21 cellular contexts compared by ENCODE assay signal in genomic region chr19:32364040-32364439, GRCh38. TPM values are rescaled to one million over a fixed set of nuclear protein-coding genes. Genes with fewer than 3 reads are reported as not detected.
DNase-seq lines count a peak whose midpoint lies in the region; ATAC-seq, FAIRE-seq and TF ChIP-seq lines count a peak whose summit lies in the region.
"Had no signal": no experiment of that assay in that cellular context is flagged by ENCODE, and none has a peak within 500 bp of the region (broad histone marks: within the 10 kb centered on the region; RNA-seq: fewer than 3 reads in every experiment).

No MANE protein-coding gene starts in this region.

- no peak for TF ChIP-seq RAD21 in HepG2 (CRISPR knock-in tag; IDR thresholded peaks at IDR 0.05)

- H3K4me3 ChIP-seq in HepG2 (replicated peaks in 1 of 3; ENCODE audit: insufficient read depth in 1 of 3, low read depth in 2 of 3, low read length in 3 of 3) (no peak overlapping the region), stomach (no peak overlapping the region)
- H3K4me3 ChIP-seq: neural progenitor cell had no signal

- no peak overlapping the region for H3K27ac Mint-ChIP-seq in CD14-positive monocyte
- no peak overlapping the region for H3K27ac Mint-ChIP-seq in CD4-positive, alpha-beta T cell
- H3K27ac Mint-ChIP-seq: neural progenitor cell had no signal

- peaks cover 6% of the 10 kb centered on the region for H3K4me1 Mint-ChIP-seq in CD14-positive monocyte
- H3K4me1 Mint-ChIP-seq in CD4-positive, alpha-beta T cell (ENCODE audit: low read depth): peaks cover 88% of the 10 kb centered on the region
- H3K4me1 Mint-ChIP-seq: neural progenitor cell had no signal

- no peaks in the 10 kb centered on the region for H4K20me1 ChIP-seq in HepG2 (ENCODE audit: insufficient read depth, low read length)

- ATAC-seq in HepG2 (no peak), omental fat pad (ENCODE audit: low FRiP score) (no peak)
- ATAC-seq in CD4-positive, alpha-beta T cell (ENCODE audit: poor library complexity): no peak
- ATAC-seq: activated CD4-positive, CD25-positive, alpha-beta regulatory T cell treated with anti-CD3 and anti-CD28 coated beads, Interleukin-2, amount 50 U/mL, for 24 hours had no signal

- BruUV-seq in HepG2 (replicated peaks; lab: Mats Ljungman, UMichigan): no TSS peak

- H3K9me3 ChIP-seq in HepG2 (ENCODE audit: low read length) (no peaks in the 10 kb centered on the region), stomach (no peaks in the 10 kb centered on the region)
- no peaks in the 10 kb centered on the region for H3K9me3 ChIP-seq in CD4-positive, alpha-beta T cell (ENCODE audit: control insufficient read depth, low read length)

- H3K27ac ChIP-seq in C4-2B: peak overlapping the region; percentile 76
- H3K27ac ChIP-seq in caudate nucleus (ENCODE audit: low read depth, low read length): peak overlapping the region; percentile 95
- H3K27ac ChIP-seq in HepG2 (ENCODE audit: extremely low read length, insufficient read depth, low read length): peak overlapping the region; percentile 70
- H3K27ac ChIP-seq in stomach: peak overlapping the region; percentile 60 to 80 (median 75)
- H3K27ac ChIP-seq in CD4-positive, alpha-beta T cell (ENCODE audit: low read depth, low read length): no peak overlapping the region
- H3K27ac ChIP-seq: HL-60, neural progenitor cell had no signal

- 91% methylated on average over 1 of the region's 1 CpG for WGBS in HepG2 (ENCODE audit: low lambda C conversion rate)
- 88 to 98% (median 96%) methylated on average over 1 of the region's 1 CpG for WGBS in stomach, 5 donors

- H3K36me3 Mint-ChIP-seq in CD14-positive monocyte: peaks cover 7 to 53% of the 10 kb centered on the region in 2 donors
- H3K36me3 Mint-ChIP-seq in CD4-positive, alpha-beta T cell (ENCODE audit: low read depth): peaks cover 98% of the 10 kb centered on the region

- TF ChIP-seq EP300 in HepG2 (IDR thresholded peaks at IDR 0.05; ENCODE audit: low read depth in 2 of 2, low read length in 2 of 2) (no peak), HepG2 (CRISPR knock-in tag; IDR thresholded peaks at IDR 0.05; ENCODE audit: borderline replicate concordance) (no peak), stomach (IDR thresholded peaks at IDR 0.05) (no peak)

- intact Hi-C loops in HepG2 (cut with micrococcal nuclease; ENCODE audit: unreplicated experiment): no loop called here
- intact Hi-C loops in stomach (cut with DNase I; ENCODE audit: low total_unique reads): no loop called here
- intact Hi-C loops in CD14-positive monocyte (cut with micrococcal nuclease): no loop called here
- intact Hi-C loops in CD4-positive, alpha-beta T cell (cut with DNase I, micrococcal nuclease): loop anchor here in 1 of 2 experiments (5.0 kb wide), 1 partner anchor 1192 kb away; no protein-coding TSS in a partner anchor

- no peak overlapping the region for H3K4me2 ChIP-seq in HepG2 (ENCODE audit: low read depth, low read length)
- H3K4me2 ChIP-seq: neural progenitor cell had no signal

- H2AFZ ChIP-seq in HepG2 (ENCODE audit: low read length): no peak overlapping the region
- H2AFZ ChIP-seq: neural progenitor cell had no signal

- no peak for TF ChIP-seq POLR2A in HepG2 (IDR thresholded peaks at IDR 0.05; ENCODE audit: insufficient read depth in 1 of 2, low read depth in 2 of 2, low read length in 2 of 2)
- TF ChIP-seq POLR2A in stomach (IDR thresholded peaks at IDR 0.05): no peak

- H3K9ac ChIP-seq in HepG2 (ENCODE audit: insufficient read depth, low read depth, low read length): 0 out of 2 replicates have a peak overlapping the region, but pooled peaks have one; percentile 18
- H3K9ac ChIP-seq: neural progenitor cell had no signal

- no peaks in the 10 kb centered on the region for H3K27me3 ChIP-seq in HepG2 (ENCODE audit: control insufficient read depth in 1 of 2, insufficient read depth in 2 of 2, low read length in 2 of 2)
- no peaks in the 10 kb centered on the region for H3K27me3 ChIP-seq in stomach
- no peaks in the 10 kb centered on the region for H3K27me3 ChIP-seq in CD4-positive, alpha-beta T cell (ENCODE audit: control insufficient read depth, insufficient read depth, low read length)
- H3K27me3 ChIP-seq: neural progenitor cell had no signal

- H3K79me2 ChIP-seq in HepG2 (ENCODE audit: insufficient read depth, low read length): peaks cover 52% of the 10 kb centered on the region

- H3K4me3 Mint-ChIP-seq in CD14-positive monocyte: peak overlapping the region in 1 of 2 donors; percentile 83
- H3K4me3 Mint-ChIP-seq in CD4-positive, alpha-beta T cell: no peak overlapping the region
- H3K4me3 Mint-ChIP-seq: neural progenitor cell had no signal

- peaks cover 59% of the 10 kb centered on the region for H3K4me1 ChIP-seq in HepG2 (ENCODE audit: insufficient read depth, low read length)
- H3K4me1 ChIP-seq in stomach: peaks cover 21 to 57% (median 39%) of the 10 kb centered on the region in 4 donors
- H3K4me1 ChIP-seq: neural progenitor cell had no signal

- H3K27me3 Mint-ChIP-seq in CD14-positive monocyte (ENCODE audit: low read depth in 3 of 3): peaks cover 96 to 98% (median 96%) of the 10 kb centered on the region in 3 donors
- H3K27me3 Mint-ChIP-seq in CD4-positive, alpha-beta T cell: no peaks in the 10 kb centered on the region
- H3K27me3 Mint-ChIP-seq: CD4-positive, alpha-beta memory T cell had no signal

- CTCF ChIA-PET in HepG2 (lab: Yijun Ruan, JAX; ENCODE audit: low intra/inter-chr PET ratio, low total read pairs): no interaction called here
- CTCF ChIA-PET in CD4-positive, alpha-beta T cell (lab: Charles Lee): no interaction called here

- POLR2A ChIA-PET in HepG2 (lab: Yijun Ruan, JAX): interaction anchor here (1.3 to 2.9 kb wide), 5 partner anchors 10 to 42 kb away, joined by 7 to 26 read pairs (median 15); partner anchors contain the start of genes DPY19L3 and ZNF507
- POLR2A ChIA-PET in CD4-positive, alpha-beta T cell (lab: Charles Lee): no interaction called here

- no peak for TF ChIP-seq CTCF in C4-2B (conservative IDR thresholded peaks at IDR 0.05)
- TF ChIP-seq CTCF in HepG2 (CRISPR knock-in tag; IDR thresholded peaks at IDR 0.05): no peak
- no peak for TF ChIP-seq CTCF in stomach (IDR thresholded peaks at IDR 0.05)
- TF ChIP-seq CTCF in CD14-positive monocyte (IDR thresholded peaks at IDR 0.05): no peak
- no peak for TF ChIP-seq CTCF in omental fat pad (IDR thresholded peaks at IDR 0.05)
- no peak for TF ChIP-seq CTCF in CD4-positive, alpha-beta T cell (IDR thresholded peaks at IDR 0.05)

- H3K9me3 Mint-ChIP-seq in CD14-positive monocyte: peaks cover 0 to 28% (median 8%) of the 10 kb centered on the region in 7 donors
- H3K9me3 Mint-ChIP-seq in CD4-positive, alpha-beta T cell: no peaks in the 10 kb centered on the region
- H3K9me3 Mint-ChIP-seq: CD4-positive, alpha-beta memory T cell; neural progenitor cell had no signal

- FAIRE-seq in HepG2 (lab: Jason Lieb, UNC): no peak
- FAIRE-seq: frontal cortex, H54, small intestine had no signal

- in situ Hi-C loops in HepG2 (cut with HindIII; ENCODE audit: extremely low pct_ligation_motif_present, low pct_unique_long_range_greater_than_20kb): no loop called here

- DNase-seq in caudate nucleus (lab: John Stamatoyannopoulos, UW) (no peak), HepG2 (ENCODE audit: low spot score) (no peak), stomach (no peak), HUDEP-2 (lab: John Stamatoyannopoulos, UW; ENCODE audit: unreplicated experiment in 76 of 76) (no peak), CD14-positive monocyte (ENCODE audit: low spot score) (no peak), omental fat pad (ENCODE audit: low spot score) (no peak)
- DNase-seq in CD4-positive, alpha-beta T cell: no peak
- DNase-seq: CD4-positive, alpha-beta memory T cell; MV-4-11; NCI-H2081; NCI-H524; SHP77 treated with DMSO at 0.1 percent for 48 hours; small intestine; stimulated activated CD4-positive, alpha-beta T cell treated with anti-CD3 and anti-CD28 coated beads, Interleukin-4, amount 100 ng/mL, for 24 hours; T-helper 2 cell had no signal

- peaks cover 6 to 55% of the 10 kb centered on the region in 2 experiments; a peak in 4 of 5 replicates for H3K36me3 ChIP-seq in HepG2 (replicated peaks in 1 of 2; ENCODE audit: control insufficient read depth in 1 of 2, insufficient read depth in 2 of 2, low read length in 2 of 2)
- peaks cover 9 to 77% (median 56%) of the 10 kb centered on the region in 4 donors for H3K36me3 ChIP-seq in stomach

RNA-seq across cellular contexts. Expression of gene ZNF507, which starts 18.6 kb away (rescaled TPM):
- total RNA-seq in HepG2 (2016; rRNA removed; fragmentation: Illumina TruSeq; extraction: Trizol) (7.3 and 16.4 TPM in 2 replicates), stomach (10 to 100 TPM; 14.0 to 76.5 (median 42.2) TPM), omental fat pad (10 to 100 TPM; 12.2 to 29.6 (median 16.1) TPM)
- 1.8 TPM in 2 replicates for total RNA-seq in HepG2 (2016; cell fraction: cytosol; rRNA removed; fragmentation: Illumina TruSeq; extraction: Trizol; ENCODE audit: low read depth)
- total RNA-seq in HepG2 (2016; cell fraction: insoluble cytoplasmic fraction; rRNA removed; fragmentation: Illumina TruSeq; extraction: Trizol): 6.3 and 13.8 TPM in 2 replicates
- 5.9 and 7.7 TPM in 2 replicates for total RNA-seq in HepG2 (2016; cell fraction: membrane; rRNA removed; fragmentation: Illumina TruSeq; extraction: Trizol)
- total RNA-seq in HepG2 (2016; cell fraction: nucleus; rRNA removed; fragmentation: Illumina TruSeq; extraction: Trizol): 17.9 and 18.0 TPM in 2 replicates
- polyA plus RNA-seq in HepG2 (2011; rRNA removed) (9.3 and 10.9 TPM in 2 replicates), stomach (1 to 10 TPM; 2.8 to 5.0 (median 3.2) TPM), CD14-positive monocyte (under 1 TPM; 0.08 to 0.10 TPM)
- 4.4 and 7.4 TPM in 2 replicates for polyA plus RNA-seq in HepG2 (2011; cell fraction: cytosol; rRNA removed)
- polyA plus RNA-seq in HepG2 (2011; cell fraction: nucleus; rRNA removed): 9.6 and 11.6 TPM in 2 replicates
- polyA plus RNA-seq in HepG2 (2012): 8.5 and 10.8 TPM in 2 replicates
- 0.23 and 0.26 TPM in 2 replicates for polyA plus RNA-seq in HepG2 (2016; cell fraction: cytosol; fragmentation: Illumina TruSeq; extraction: Trizol; ENCODE audit: low read depth)
- 12.0 TPM in 2 replicates for polyA plus RNA-seq in HepG2 (2016; cell fraction: insoluble cytoplasmic fraction; fragmentation: Illumina TruSeq; extraction: Trizol; ENCODE audit: low read depth)
- polyA plus RNA-seq in HepG2 (2016; cell fraction: membrane; fragmentation: Illumina TruSeq; extraction: Trizol; ENCODE audit: low read depth): 1.4 and 1.5 TPM in 2 replicates
- polyA plus RNA-seq in HepG2 (2016; cell fraction: nucleus; fragmentation: Illumina TruSeq; extraction: Trizol; ENCODE audit: insufficient read depth, low read depth): 20.3 and 21.4 TPM in 2 replicates
- 8.0 and 18.6 TPM in 2 replicates for polyA minus RNA-seq in HepG2 (2011; rRNA and poly(A)+ RNA removed; ENCODE audit: low replicate concordance)
- polyA minus RNA-seq in HepG2 (2011; cell fraction: cytosol; rRNA and poly(A)+ RNA removed): 8.3 and 12.6 TPM in 2 replicates
- 38.0 and 39.0 TPM in 2 replicates for polyA minus RNA-seq in HepG2 (2011; cell fraction: nucleus; rRNA and poly(A)+ RNA removed)
- total RNA-seq in CD4-positive, alpha-beta T cell: 10 to 100 TPM; 30.4 to 31.3 TPM

RNA-seq across cellular contexts. Expression of gene DPY19L3, which starts 41.5 kb away (rescaled TPM):
- total RNA-seq in HepG2 (2016; rRNA removed; fragmentation: Illumina TruSeq; extraction: Trizol): 9.8 and 25.2 TPM in 2 replicates
- 1.6 and 2.4 TPM in 2 replicates for total RNA-seq in HepG2 (2016; cell fraction: cytosol; rRNA removed; fragmentation: Illumina TruSeq; extraction: Trizol; ENCODE audit: low read depth)
- total RNA-seq in HepG2 (2016; cell fraction: insoluble cytoplasmic fraction; rRNA removed; fragmentation: Illumina TruSeq; extraction: Trizol): 11.2 and 21.8 TPM in 2 replicates
- total RNA-seq in HepG2 (2016; cell fraction: membrane; rRNA removed; fragmentation: Illumina TruSeq; extraction: Trizol): 5.2 and 5.7 TPM in 2 replicates
- 53.6 and 61.6 TPM in 2 replicates for total RNA-seq in HepG2 (2016; cell fraction: nucleus; rRNA removed; fragmentation: Illumina TruSeq; extraction: Trizol)
- 21.6 and 22.9 TPM in 2 replicates for polyA plus RNA-seq in HepG2 (2011; rRNA removed)
- polyA plus RNA-seq in HepG2 (2011; cell fraction: cytosol; rRNA removed): 14.4 and 15.5 TPM in 2 replicates
- polyA plus RNA-seq in HepG2 (2011; cell fraction: nucleus; rRNA removed): 117 and 122 TPM in 2 replicates
- polyA plus RNA-seq in HepG2 (2012): 15.6 and 16.7 TPM in 2 replicates
- polyA plus RNA-seq in HepG2 (2016; cell fraction: cytosol; fragmentation: Illumina TruSeq; extraction: Trizol; ENCODE audit: low read depth): 0.78 and 0.86 TPM in 2 replicates
- 7.6 and 8.8 TPM in 2 replicates for polyA plus RNA-seq in HepG2 (2016; cell fraction: insoluble cytoplasmic fraction; fragmentation: Illumina TruSeq; extraction: Trizol; ENCODE audit: low read depth)
- polyA plus RNA-seq in HepG2 (2016; cell fraction: membrane; fragmentation: Illumina TruSeq; extraction: Trizol; ENCODE audit: low read depth): 3.2 and 3.3 TPM in 2 replicates
- 60.1 and 76.3 TPM in 2 replicates for polyA plus RNA-seq in HepG2 (2016; cell fraction: nucleus; fragmentation: Illumina TruSeq; extraction: Trizol; ENCODE audit: insufficient read depth, low read depth)
- 25.0 and 30.6 TPM in 2 replicates for polyA minus RNA-seq in HepG2 (2011; rRNA and poly(A)+ RNA removed; ENCODE audit: low replicate concordance)
- 22.8 and 24.8 TPM in 2 replicates for polyA minus RNA-seq in HepG2 (2011; cell fraction: cytosol; rRNA and poly(A)+ RNA removed)
- polyA minus RNA-seq in HepG2 (2011; cell fraction: nucleus; rRNA and poly(A)+ RNA removed): 128 and 146 TPM in 2 replicates
- total RNA-seq in stomach: 10 to 100 TPM; 10.7 to 79.4 (median 41.3) TPM
- polyA plus RNA-seq in stomach: 1 to 10 TPM; 2.1 to 4.2 (median 3.2) TPM
- polyA plus RNA-seq in CD14-positive monocyte: 1 to 10 TPM; 6.5 to 7.7 TPM
- total RNA-seq in omental fat pad: 10 to 100 TPM; 20.8 to 43.8 (median 34.7) TPM
- total RNA-seq in CD4-positive, alpha-beta T cell: 1 to 10 TPM; 7.3 to 8.5 TPM
